8 cellular contexts compared by ENCODE assay signal in genomic region chr3:71127463-71128243, GRCh38.
DNase-seq lines count a peak whose midpoint lies in the region; ATAC-seq lines count a peak whose summit lies in the region.

No MANE protein-coding gene starts in this region.

- no peaks in the 10 kb centered on the region for H3K9me3 Mint-ChIP-seq in activated T-helper 17 cell treated with anti-CD3 and anti-CD28 coated beads, Interleukin-2, amount 50 U/mL, for 72 hours
- no peaks in the 10 kb centered on the region for H3K9me3 Mint-ChIP-seq in stimulated activated naive CD8-positive, alpha-beta T cell treated with anti-CD3 and anti-CD28 coated beads, Interleukin-15, amount 100 ng/mL, for 72 hours

- peak; percentile 22 for DNase-seq in NAMALWA (ENCODE audit: low spot score)
- DNase-seq in right cardiac atrium, result no peak
- peak in 1 of 2 donors; percentile 52 for DNase-seq in stimulated activated naive CD8-positive, alpha-beta T cell treated with anti-CD3 and anti-CD28 coated beads, Interleukin-15, amount 100 ng/mL, for 72 hours
- no peak for DNase-seq in SHP77 treated with DMSO at 0.1 percent for 48 hours (lab: John Stamatoyannopoulos, UW)

- peaks cover 60% of the 10 kb centered on the region for H3K36me3 Mint-ChIP-seq in activated T-helper 17 cell treated with anti-CD3 and anti-CD28 coated beads, Interleukin-2, amount 50 U/mL, for 72 hours (ENCODE audit: low read depth)

- intact Hi-C loops in right cardiac atrium (cut with DNase I), result loop anchor here in 2 of 4 donors (2.0 to 10.0 kb wide), 2 partner anchors 63 to 177 kb away; no protein-coding TSS in a partner anchor

- 32% methylated on average over 10 of the region's 10 CpGs for WGBS in right cardiac atrium

- H3K27ac Mint-ChIP-seq in activated T-helper 17 cell treated with anti-CD3 and anti-CD28 coated beads, Interleukin-2, amount 50 U/mL, for 72 hours, result peak overlapping the region; percentile 97
- peak overlapping the region; percentile 84 to 91 for H3K27ac Mint-ChIP-seq in stimulated activated naive CD8-positive, alpha-beta T cell treated with anti-CD3 and anti-CD28 coated beads, Interleukin-15, amount 100 ng/mL, for 72 hours

- H3K4me3 Mint-ChIP-seq in activated T-helper 17 cell treated with anti-CD3 and anti-CD28 coated beads, Interleukin-2, amount 50 U/mL, for 72 hours, result peak overlapping the region; percentile 96
- peak overlapping the region; percentile 81 to 91 for H3K4me3 Mint-ChIP-seq in stimulated activated naive CD8-positive, alpha-beta T cell treated with anti-CD3 and anti-CD28 coated beads, Interleukin-15, amount 100 ng/mL, for 72 hours

- H3K4me3 ChIP-seq in right cardiac atrium (ENCODE audit: low read length), result peak overlapping the region; percentile 74

- no peaks in the 10 kb centered on the region for H3K9me3 ChIP-seq in right cardiac atrium (ENCODE audit: control insufficient read depth, low read length)

- peaks cover 50% of the 10 kb centered on the region for H3K4me1 Mint-ChIP-seq in activated T-helper 17 cell treated with anti-CD3 and anti-CD28 coated beads, Interleukin-2, amount 50 U/mL, for 72 hours
- peaks cover 64% of the 10 kb centered on the region for H3K4me1 Mint-ChIP-seq in stimulated activated naive CD8-positive, alpha-beta T cell treated with anti-CD3 and anti-CD28 coated beads, Interleukin-15, amount 100 ng/mL, for 72 hours

- H3K27me3 Mint-ChIP-seq in activated T-helper 17 cell treated with anti-CD3 and anti-CD28 coated beads, Interleukin-2, amount 50 U/mL, for 72 hours, result no peaks in the 10 kb centered on the region
- H3K27me3 Mint-ChIP-seq in stimulated activated naive CD8-positive, alpha-beta T cell treated with anti-CD3 and anti-CD28 coated beads, Interleukin-15, amount 100 ng/mL, for 72 hours, result no peaks in the 10 kb centered on the region

- peak; percentile 62 for ATAC-seq in activated T-helper 17 cell treated with anti-CD3 and anti-CD28 coated beads, Interleukin-2, amount 50 U/mL, for 72 hours (replicated peaks)
- ATAC-seq in right cardiac atrium (peak in 1 of 2 donors; percentile 10), HG03039 (IDR thresholded peaks at IDR 0.05; ENCODE audit: unreplicated experiment) (no peak), GM21381 (IDR thresholded peaks at IDR 0.05; ENCODE audit: unreplicated experiment) (no peak), HG02938 (IDR thresholded peaks at IDR 0.05; ENCODE audit: unreplicated experiment) (no peak)
- ATAC-seq in stimulated activated naive CD8-positive, alpha-beta T cell treated with anti-CD3 and anti-CD28 coated beads, Interleukin-15, amount 100 ng/mL, for 72 hours, result peak; percentile 77

- H3K27me3 ChIP-seq in right cardiac atrium (ENCODE audit: control insufficient read depth, insufficient read depth), result no peaks in the 10 kb centered on the region

- H3K4me1 ChIP-seq in right cardiac atrium (ENCODE audit: control insufficient read depth, insufficient read depth, low read length), result peaks cover 6% of the 10 kb centered on the region

- H3K27ac ChIP-seq in right cardiac atrium (ENCODE audit: low read length), result peak overlapping the region; percentile 89

Comparison
In these comparisons a context has a peak if more than half of its experiments do, and no peak if none do; other contexts are left out.
1. ATAC-seq: peak in activated T-helper 17 cell treated with anti-CD3 and anti-CD28 coated beads, Interleukin-2, amount 50 U/mL, for 72 hours (single experiment) and stimulated activated naive CD8-positive, alpha-beta T cell treated with anti-CD3 and anti-CD28 coated beads, Interleukin-15, amount 100 ng/mL, for 72 hours (single experiment); none in HG03039 (single experiment), GM21381 (single experiment) and HG02938 (single experiment).